ENCODE assay signal across 9 cellular contexts in the genomic region with DNA sequence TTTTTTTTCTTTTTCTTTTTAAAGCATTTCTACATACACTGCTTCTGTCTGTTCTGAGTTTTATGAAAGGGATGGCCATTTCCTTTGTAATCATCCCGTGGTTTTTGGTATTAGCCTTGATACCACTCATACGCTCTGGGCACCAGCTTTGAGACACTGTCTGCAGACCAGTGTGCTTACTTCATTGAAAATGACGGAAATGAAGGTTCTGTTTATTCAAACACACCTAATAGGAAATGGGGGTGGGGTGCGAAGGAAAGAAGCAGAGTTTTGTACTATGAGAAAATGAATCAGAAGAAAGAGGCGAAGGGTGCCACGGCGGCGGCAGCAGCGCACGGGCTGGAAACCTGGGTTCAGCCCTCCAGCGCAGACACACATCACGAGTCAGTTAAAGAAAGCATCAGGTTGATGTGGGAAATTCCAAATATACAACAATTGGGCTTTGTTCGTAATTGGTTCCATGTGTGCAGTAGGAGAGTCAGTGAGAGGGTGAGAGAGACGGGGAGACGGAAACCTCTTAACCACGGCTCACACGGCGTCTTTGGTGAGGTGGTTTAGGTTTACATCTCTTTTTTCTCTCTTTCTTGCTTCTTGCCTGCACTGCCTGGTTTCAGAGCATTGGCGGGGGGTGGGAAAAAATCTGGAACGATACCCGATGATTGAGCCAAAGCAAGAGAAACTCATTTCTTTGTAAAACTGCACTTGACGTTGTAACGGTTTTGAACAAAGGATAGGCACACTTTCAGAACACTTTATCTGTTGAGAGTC.
DNase-seq lines count a peak whose midpoint lies in the region; ATAC-seq and TF ChIP-seq lines count a peak whose summit lies in the region.
"Had no signal": no experiment of that assay in that cellular context is flagged by ENCODE, and none has a peak within 500 bp of the region (broad histone marks: within the 10 kb centered on the region; RNA-seq: fewer than 3 reads in every experiment).

No MANE protein-coding gene starts in this region.

- H3K27ac Mint-ChIP-seq in activated naive CD8-positive, alpha-beta T cell treated with anti-CD3 and anti-CD28 coated beads, Interleukin-2, amount 10 ng/mL, durations not matched to agents 7 days and 5 days: peak overlapping the region; percentile 62

- H4K20me1 ChIP-seq in SU-DHL-6 (ENCODE audit: low read depth, low read length): no peaks in the 10 kb centered on the region

- POLR2A ChIA-PET in activated naive CD8-positive, alpha-beta T cell treated with anti-CD3 and anti-CD28 coated beads, Interleukin-2, amount 10 ng/mL, durations not matched to agents 7 days and 5 days (lab: Charles Lee): no interaction called here

- no peaks in the 10 kb centered on the region for H3K36me3 Mint-ChIP-seq in activated naive CD8-positive, alpha-beta T cell treated with anti-CD3 and anti-CD28 coated beads, Interleukin-2, amount 10 ng/mL, durations not matched to agents 7 days and 5 days

- no peaks in the 10 kb centered on the region for H3F3A ChIP-seq in SU-DHL-6 (ENCODE audit: insufficient read depth)

- H3K4me3 Mint-ChIP-seq in activated naive CD8-positive, alpha-beta T cell treated with anti-CD3 and anti-CD28 coated beads, Interleukin-2, amount 10 ng/mL, durations not matched to agents 7 days and 5 days: peak overlapping the region; percentile 68

- TF ChIP-seq CTCF in SU-DHL-6 (IDR thresholded peaks at IDR 0.05; ENCODE audit: insufficient read depth, low read length, poor library complexity, severe bottlenecking): no peak

- H3K27me3 ChIP-seq in SU-DHL-6 (ENCODE audit: low read length): no peaks in the 10 kb centered on the region

- no peaks in the 10 kb centered on the region for H3K79me2 ChIP-seq in SU-DHL-6 (ENCODE audit: insufficient read depth, low read length)

- no peaks in the 10 kb centered on the region for H3K36me3 ChIP-seq in SU-DHL-6 (ENCODE audit: low read length)

- peak overlapping the region; percentile 55 for H3K4me2 ChIP-seq in SU-DHL-6 (ENCODE audit: low read depth, low read length, poor library complexity, severe bottlenecking)

- no peak overlapping the region for H3K4me3 ChIP-seq in SU-DHL-6 (ENCODE audit: insufficient read depth, low read length, poor library complexity, severe bottlenecking)

- H3K9me3 ChIP-seq in SU-DHL-6 (ENCODE audit: insufficient read depth, low read length): no peaks in the 10 kb centered on the region

- H3K9ac ChIP-seq in SU-DHL-6 (ENCODE audit: low read length): peak overlapping the region; percentile 30

- H3K4me1 Mint-ChIP-seq in activated naive CD8-positive, alpha-beta T cell treated with anti-CD3 and anti-CD28 coated beads, Interleukin-2, amount 10 ng/mL, durations not matched to agents 7 days and 5 days: peaks cover 25% of the 10 kb centered on the region

- no peak overlapping the region for H2AFZ ChIP-seq in SU-DHL-6 (ENCODE audit: low read depth, low read length, severe bottlenecking)

- peaks cover 26% of the 10 kb centered on the region for H3K27me3 Mint-ChIP-seq in activated naive CD8-positive, alpha-beta T cell treated with anti-CD3 and anti-CD28 coated beads, Interleukin-2, amount 10 ng/mL, durations not matched to agents 7 days and 5 days

- DNase-seq in DMS 273 (lab: John Stamatoyannopoulos, UW; ENCODE audit: unreplicated experiment) (peak; percentile 52), DMS 273 treated with DMSO at 0.1 percent for 48 hours (lab: John Stamatoyannopoulos, UW) (no peak), lung microvascular endothelial cell (ENCODE audit: low read depth in 2 of 2) (peak; percentile 58 to 76)
- peak; percentile 45 for DNase-seq in activated naive CD8-positive, alpha-beta T cell treated with anti-CD3 and anti-CD28 coated beads, Interleukin-2, amount 10 ng/mL, durations not matched to agents 7 days and 5 days
- peak; percentile 34 for DNase-seq in stimulated activated CD8-positive, alpha-beta memory T cell treated with anti-CD3 and anti-CD28 coated beads, Interleukin-4, amount 100 ng/mL, for 24 hours (ENCODE audit: low read depth)

- peak; percentile 76 for ATAC-seq in activated naive CD8-positive, alpha-beta T cell treated with anti-CD3 and anti-CD28 coated beads, Interleukin-2, amount 10 ng/mL, durations not matched to agents 7 days and 5 days (ENCODE audit: low read depth)
- no peak for ATAC-seq in GM19324 (IDR thresholded peaks at IDR 0.05; ENCODE audit: low FRiP score, unreplicated experiment)
- ATAC-seq in HG02571 (IDR thresholded peaks at IDR 0.05; ENCODE audit: unreplicated experiment): no peak

- H3K9me2 ChIP-seq in SU-DHL-6 (replicated peaks; ENCODE audit: insufficient read depth, low read length): no peaks in the 10 kb centered on the region

- H3K9me3 Mint-ChIP-seq in activated naive CD8-positive, alpha-beta T cell treated with anti-CD3 and anti-CD28 coated beads, Interleukin-2, amount 10 ng/mL, durations not matched to agents 7 days and 5 days: no peaks in the 10 kb centered on the region

- H3K27ac ChIP-seq in SU-DHL-6 (ENCODE audit: low read depth, low read length): peak overlapping the region; percentile 48
- H3K27ac ChIP-seq: 22Rv1 had no signal
